8 cellular contexts compared by ENCODE assay signal in genomic region chr5:151683936-151684586, GRCh38. TPM values are rescaled to one million over a fixed set of nuclear protein-coding genes. Genes with fewer than 3 reads are reported as not detected.
DNase-seq lines count a peak whose midpoint lies in the region; ATAC-seq and TF ChIP-seq lines count a peak whose summit lies in the region.
"Had no signal": no experiment of that assay in that cellular context is flagged by ENCODE, and none has a peak within 500 bp of the region (broad histone marks: within the 10 kb centered on the region; RNA-seq: fewer than 3 reads in every experiment).

No MANE protein-coding gene starts in this region.

- no peaks in the 10 kb centered on the region for H3K9me3 ChIP-seq in MG63
- no peaks in the 10 kb centered on the region for H3K9me3 ChIP-seq in breast epithelium
- H3K9me3 ChIP-seq in left lung, result no peaks in the 10 kb centered on the region
- no peaks in the 10 kb centered on the region for H3K9me3 ChIP-seq in suprapubic skin

- H3K36me3 ChIP-seq in MG63, result peaks cover 70% of the 10 kb centered on the region
- H3K36me3 ChIP-seq in breast epithelium, result no peaks in the 10 kb centered on the region
- no peaks in the 10 kb centered on the region for H3K36me3 ChIP-seq in left lung
- no peaks in the 10 kb centered on the region for H3K36me3 ChIP-seq in suprapubic skin

- TF ChIP-seq POLR2A in breast epithelium (IDR thresholded peaks at IDR 0.05) (no peak), suprapubic skin (IDR thresholded peaks at IDR 0.05) (no peak)

- TF ChIP-seq EP300 in suprapubic skin (IDR thresholded peaks at IDR 0.05), result no peak

- TF ChIP-seq CTCF in breast epithelium (IDR thresholded peaks at IDR 0.05) (no peak), left lung (IDR thresholded peaks at IDR 0.05) (no peak), suprapubic skin (IDR thresholded peaks at IDR 0.05) (no peak)

- 28% methylated on average over 2 of the region's 2 CpGs for WGBS in suprapubic skin

- ATAC-seq in left lung, result no peak

- H3K4me1 ChIP-seq in breast epithelium, result peaks cover 12 to 21% of the 10 kb centered on the region in 2 donors
- peaks cover 32 to 67% of the 10 kb centered on the region in 2 donors for H3K4me1 ChIP-seq in left lung
- peaks cover 50% of the 10 kb centered on the region for H3K4me1 ChIP-seq in suprapubic skin

- DNase-seq in MG63, result no peak
- no peak for DNase-seq in breast epithelium (ENCODE audit: low spot score in 2 of 2)
- no peak for DNase-seq in left lung
- DNase-seq in suprapubic skin (ENCODE audit: low spot score in 2 of 2), result no peak
- DNase-seq in NCI-H526 (lab: John Stamatoyannopoulos, UW), result no peak
- no peak for DNase-seq in OCI-M1 (lab: John Stamatoyannopoulos, UW)
- DNase-seq in NCI-H2029 treated with DMSO at 0.1 percent for 48 hours (lab: John Stamatoyannopoulos, UW), result no peak
- DNase-seq: GDM1 had no signal

- peak overlapping the region; percentile 85 for H3K4me3 ChIP-seq in MG63
- H3K4me3 ChIP-seq in breast epithelium, result peak overlapping the region; percentile 61 to 76 (median 74)
- H3K4me3 ChIP-seq in left lung, result peak overlapping the region; percentile 52 to 56
- peak overlapping the region; percentile 49 for H3K4me3 ChIP-seq in suprapubic skin

- peak overlapping the region; percentile 87 to 89 for H3K27ac ChIP-seq in breast epithelium
- H3K27ac ChIP-seq in left lung, result peak overlapping the region; percentile 74 to 94
- H3K27ac ChIP-seq in suprapubic skin, result peak overlapping the region; percentile 82

- H3K27me3 ChIP-seq in MG63 (no peaks in the 10 kb centered on the region), breast epithelium (no peaks in the 10 kb centered on the region), left lung (peaks cover 0 to 7% of the 10 kb centered on the region in 2 donors), suprapubic skin (no peaks in the 10 kb centered on the region)

- intact Hi-C loops in breast epithelium (cut with DNase I; ENCODE audit: low total_unique reads) (no loop called here), left lung (cut with DNase I) (no loop called here)

RNA-seq across cellular contexts. Expression of gene SPARC, which starts 2.7 kb away (rescaled TPM):
- 1,117 and 1,361 TPM in 2 replicates for total RNA-seq in MG63 (2014; rRNA removed; shearing (Covaris generic); ENCODE audit: low replicate concordance)
- 1,000 to 10,000 TPM in 1 of 3 donors, 100 to 1,000 TPM in 2; 220 to 2,507 (median 295) TPM for total RNA-seq in breast epithelium
- 1,000 to 10,000 TPM; 1,647 to 5,045 TPM for total RNA-seq in left lung
- 100 to 1,000 TPM; 265 to 337 (median 270) TPM for total RNA-seq in suprapubic skin
